8 cellular contexts compared by ENCODE assay signal in genomic region chr11:128497057-128497957, GRCh38.
DNase-seq lines count a peak whose midpoint lies in the region; ATAC-seq, FAIRE-seq and TF ChIP-seq lines count a peak whose summit lies in the region.

No MANE protein-coding gene starts in this region.

- H3K27me3 ChIP-seq in CD8-positive, alpha-beta T cell (ENCODE audit: insufficient read depth, low read length): no peaks in the 10 kb centered on the region
- no peaks in the 10 kb centered on the region for H3K27me3 ChIP-seq in esophagus (ENCODE audit: control insufficient read depth in 1 of 2, insufficient read depth in 2 of 2, low read length in 2 of 2)
- H3K27me3 ChIP-seq in parathyroid adenoma (ENCODE audit: control insufficient read depth, insufficient read depth, low read length): no peaks in the 10 kb centered on the region
- H3K27me3 ChIP-seq in small intestine (ENCODE audit: control insufficient read depth in 2 of 2, insufficient read depth in 2 of 2, low read length in 2 of 2): no peaks in the 10 kb centered on the region

- POLR2A ChIA-PET in CD8-positive, alpha-beta T cell (lab: Charles Lee): interaction anchor here (1.1 to 16.4 kb wide), 11 partner anchors 8 to 340 kb away, joined by 3 to 270 read pairs (median 4); no protein-coding TSS in a partner anchor

- H3K4me3 Mint-ChIP-seq in CD8-positive, alpha-beta T cell: peak overlapping the region; percentile 83

- peak overlapping the region; percentile 47 for H3K4me2 ChIP-seq in parathyroid adenoma (ENCODE audit: low read length)

- peak overlapping the region; percentile 43 for H3K4me3 ChIP-seq in CD8-positive, alpha-beta T cell (ENCODE audit: low read depth, low read length)
- H3K4me3 ChIP-seq in esophagus (ENCODE audit: low read depth in 1 of 2, low read length in 2 of 2) (no peak overlapping the region), parathyroid adenoma (ENCODE audit: low read depth, low read length) (no peak overlapping the region), small intestine (ENCODE audit: low read depth in 1 of 2, low read length in 2 of 2) (no peak overlapping the region)

- no peaks in the 10 kb centered on the region for H3K9me3 ChIP-seq in CD8-positive, alpha-beta T cell (ENCODE audit: low read length)
- H3K9me3 ChIP-seq in esophagus (ENCODE audit: control insufficient read depth in 2 of 2, insufficient read depth in 1 of 2, low read depth in 1 of 2, low read length in 1 of 2): no peaks in the 10 kb centered on the region
- H3K9me3 ChIP-seq in parathyroid adenoma (ENCODE audit: control insufficient read depth, low read length): no peaks in the 10 kb centered on the region
- H3K9me3 ChIP-seq in small intestine (ENCODE audit: control insufficient read depth, low read depth): no peaks in the 10 kb centered on the region

- 20 to 33% methylated on average over 10 of the region's 10 CpGs for WGBS in esophagus, 2 donors
- 45 to 74% (median 69%) methylated on average over 10 of the region's 10 CpGs for WGBS in small intestine, 3 donors

- no peaks in the 10 kb centered on the region for H3K79me2 ChIP-seq in parathyroid adenoma

- H3K27ac Mint-ChIP-seq in CD8-positive, alpha-beta T cell: peak overlapping the region; percentile 98

- ATAC-seq in CD8-positive, alpha-beta T cell: no peak
- ATAC-seq in GM19043 (IDR thresholded peaks at IDR 0.05; ENCODE audit: low read depth, unreplicated experiment): peak; percentile 66
- ATAC-seq in HG03159 (IDR thresholded peaks at IDR 0.05; ENCODE audit: unreplicated experiment): peak; percentile 66

- H3K9ac ChIP-seq in parathyroid adenoma: no peak overlapping the region

- no peak for FAIRE-seq in small intestine (lab: Jason Lieb, UNC)

- H3K4me1 ChIP-seq in CD8-positive, alpha-beta T cell (ENCODE audit: insufficient read depth, low read length): peaks cover 98% of the 10 kb centered on the region
- peaks cover 2 to 15% of the 10 kb centered on the region in 2 donors for H3K4me1 ChIP-seq in esophagus (ENCODE audit: control insufficient read depth in 2 of 2, insufficient read depth in 2 of 2, low read length in 1 of 2)
- H3K4me1 ChIP-seq in parathyroid adenoma: peaks cover 4% of the 10 kb centered on the region
- peaks cover 0 to 50% of the 10 kb centered on the region in 2 donors for H3K4me1 ChIP-seq in small intestine (ENCODE audit: control insufficient read depth in 2 of 2, insufficient read depth in 1 of 2, low read depth in 1 of 2, low read length in 1 of 2)

- in situ Hi-C loops in SK-MEL-5 (cut with HindIII; ENCODE audit: low pct_unique_long_range_greater_than_20kb, low sequenced_read_pairs): no loop called here

- peaks cover 92% of the 10 kb centered on the region for H3K36me3 Mint-ChIP-seq in CD8-positive, alpha-beta T cell

- H3K36me3 ChIP-seq in CD8-positive, alpha-beta T cell (ENCODE audit: insufficient read depth, low read length): peaks cover 23% of the 10 kb centered on the region
- H3K36me3 ChIP-seq in esophagus (ENCODE audit: control insufficient read depth in 2 of 2, insufficient read depth in 2 of 2, low read length in 1 of 2) (no peaks in the 10 kb centered on the region), parathyroid adenoma (ENCODE audit: control insufficient read depth, insufficient read depth, low read length) (no peaks in the 10 kb centered on the region), small intestine (ENCODE audit: control insufficient read depth in 2 of 2, insufficient read depth in 2 of 2, low read length in 2 of 2) (peaks cover 0 to 3% of the 10 kb centered on the region in 2 donors)

- H3K27me3 Mint-ChIP-seq in CD8-positive, alpha-beta T cell (ENCODE audit: low read depth): no peaks in the 10 kb centered on the region

- CTCF ChIA-PET in CD8-positive, alpha-beta T cell (lab: Charles Lee): interaction anchor here (1.0 to 16.8 kb wide), 12 partner anchors 9 to 325 kb away, joined by 3 to 173 read pairs (median 6); no protein-coding TSS in a partner anchor

- H3K9me3 Mint-ChIP-seq in CD8-positive, alpha-beta T cell: no peaks in the 10 kb centered on the region

- DNase-seq in CD8-positive, alpha-beta T cell: no peak
- peak; percentile 72 for DNase-seq in SK-MEL-5 (ENCODE audit: low read depth, low spot score)
- DNase-seq in small intestine: no peak
- no peak for DNase-seq in NCI-H446 treated with DMSO at 0.1 percent for 48 hours (lab: John Stamatoyannopoulos, UW)

- no peak overlapping the region for H2AFZ ChIP-seq in parathyroid adenoma

- intact Hi-C loops in CD8-positive, alpha-beta T cell (cut with DNase I, micrococcal nuclease): loop anchor here in 1 of 2 experiments (5.0 kb wide), 1 partner anchor 305 kb away; no protein-coding TSS in a partner anchor

- TF ChIP-seq CTCF in CD8-positive, alpha-beta T cell (IDR thresholded peaks at IDR 0.05): no peak
- no peak for TF ChIP-seq CTCF in parathyroid adenoma (IDR thresholded peaks at IDR 0.05)

- peaks cover 96% of the 10 kb centered on the region for H3K4me1 Mint-ChIP-seq in CD8-positive, alpha-beta T cell (ENCODE audit: low read depth)

- H3K27ac ChIP-seq in CD8-positive, alpha-beta T cell (ENCODE audit: low read depth, low read length): peak overlapping the region; percentile 49
- H3K27ac ChIP-seq in esophagus (ENCODE audit: low read depth in 2 of 2, low read length in 1 of 2) (peak overlapping the region; percentile 58 to 64), parathyroid adenoma (no peak overlapping the region), small intestine (ENCODE audit: low read depth in 1 of 2, low read length in 1 of 2) (peak overlapping the region in 1 of 2 donors; percentile 56)
